ENCODE assay signal across 27 cellular contexts in the genomic region with DNA sequence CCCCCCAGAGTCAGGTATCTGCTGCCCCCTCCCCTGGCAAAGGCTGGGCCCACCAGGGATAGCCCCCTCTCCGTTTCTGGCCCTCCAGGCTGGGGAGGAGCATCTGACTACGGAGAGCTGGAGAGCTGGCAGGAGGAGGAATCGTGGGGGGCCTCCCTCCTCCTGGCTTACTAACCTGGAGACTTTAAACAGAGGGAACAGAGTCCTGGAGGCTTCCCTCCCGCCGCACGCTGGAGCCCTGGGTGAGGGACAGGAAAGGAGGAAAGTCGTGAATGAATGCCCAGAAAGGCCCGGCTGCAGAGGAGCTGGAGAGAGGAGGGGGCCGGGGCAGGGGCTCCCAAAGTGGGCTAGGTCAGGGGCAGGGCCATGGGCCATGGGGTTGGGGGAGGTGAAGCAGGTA. TPM values are rescaled to one million over a fixed set of nuclear protein-coding genes. Genes with fewer than 3 reads are reported as not detected.
"Had no signal": no experiment of that assay in that cellular context is flagged by ENCODE, and none has a peak within 500 bp of the region (broad histone marks: within the 10 kb centered on the region; RNA-seq: fewer than 3 reads in every experiment).

No MANE protein-coding gene starts in this region.

- DNase-seq: colonic mucosa; dermis blood vessel endothelial cell; effector memory CD8-positive, alpha-beta T cell; foreskin fibroblast; gastrocnemius medialis; head of caudate nucleus; left lung; mesenchymal stem cell; midbrain; naive thymus-derived CD4-positive, alpha-beta T cell; occipital lobe; pancreas; sigmoid colon; stimulated activated CD4-positive, alpha-beta T cell treated with anti-CD3 and anti-CD28 coated beads, Interleukin-2, amount 100 ng/mL, for 24 hours; stimulated activated CD4-positive, alpha-beta T cell treated with anti-CD3 and anti-CD28 coated beads, Interleukin-4, amount 100 ng/mL, for 24 hours; stimulated activated naive CD4-positive, alpha-beta T cell treated with Interleukin-2 at 50 U/mL for 16 hours; stomach; thyroid gland; trophoblast cell had no signal

- H3K36me3 Mint-ChIP-seq: naive thymus-derived CD4-positive, alpha-beta T cell had no signal

- H3K9me3 Mint-ChIP-seq: effector memory CD8-positive, alpha-beta T cell; nephron; stimulated activated effector memory CD8-positive, alpha-beta T cell treated with anti-CD3 and anti-CD28 coated beads, Interleukin-12 subunit alpha, Interleukin-12 subunit beta, amount 100 ng/mL, for 72 hours had no signal

- FAIRE-seq: endometrium, kidney, pancreas had no signal

- H3K4me2 ChIP-seq: hepatocyte had no signal

- ATAC-seq: effector memory CD8-positive, alpha-beta T cell; esophagus mucosa; gastrocnemius medialis; left lung; naive thymus-derived CD4-positive, alpha-beta T cell; pancreas; stimulated activated effector memory CD8-positive, alpha-beta T cell treated with anti-CD3 and anti-CD28 coated beads, Interleukin-12 subunit alpha, Interleukin-12 subunit beta, amount 100 ng/mL, for 72 hours had no signal

- H3K27ac ChIP-seq: colonic mucosa, gastrocnemius medialis, hepatocyte, left lung, pancreas, sigmoid colon, stomach, thyroid gland, vagina had no signal

- H3K9me3 ChIP-seq: colonic mucosa, gastrocnemius medialis, left lung, pancreas, sigmoid colon, stomach, thyroid gland, vagina had no signal

- H3K27ac Mint-ChIP-seq: effector memory CD8-positive, alpha-beta T cell; naive thymus-derived CD4-positive, alpha-beta T cell; nephron; stimulated activated effector memory CD8-positive, alpha-beta T cell treated with anti-CD3 and anti-CD28 coated beads, Interleukin-12 subunit alpha, Interleukin-12 subunit beta, amount 100 ng/mL, for 72 hours had no signal

- H2AFZ ChIP-seq: hepatocyte had no signal

- H3K4me3 Mint-ChIP-seq: effector memory CD8-positive, alpha-beta T cell; naive thymus-derived CD4-positive, alpha-beta T cell; nephron; stimulated activated effector memory CD8-positive, alpha-beta T cell treated with anti-CD3 and anti-CD28 coated beads, Interleukin-12 subunit alpha, Interleukin-12 subunit beta, amount 100 ng/mL, for 72 hours had no signal

- H3K4me1 ChIP-seq: colonic mucosa, gastrocnemius medialis, pancreas, sigmoid colon, vagina had no signal

- H3K79me2 ChIP-seq: hepatocyte had no signal

- H3K4me3 ChIP-seq: colonic mucosa, gastrocnemius medialis, hepatocyte, left lung, pancreas, sigmoid colon, stomach, thyroid gland, vagina had no signal

- H3K27me3 ChIP-seq: pancreas, thyroid gland, vagina had no signal

- H3K36me3 ChIP-seq: colonic mucosa, gastrocnemius medialis, left lung, pancreas, sigmoid colon, stomach, thyroid gland, vagina had no signal

RNA-seq across cellular contexts. Expression of gene SRCIN1, which starts 9.9 kb away (rescaled TPM):
- total RNA-seq: glomerular endothelial cell had no signal
- polyA plus RNA-seq: naive thymus-derived CD4-positive, alpha-beta T cell had no signal
